10 cellular contexts compared by ENCODE assay signal in the genomic region with DNA sequence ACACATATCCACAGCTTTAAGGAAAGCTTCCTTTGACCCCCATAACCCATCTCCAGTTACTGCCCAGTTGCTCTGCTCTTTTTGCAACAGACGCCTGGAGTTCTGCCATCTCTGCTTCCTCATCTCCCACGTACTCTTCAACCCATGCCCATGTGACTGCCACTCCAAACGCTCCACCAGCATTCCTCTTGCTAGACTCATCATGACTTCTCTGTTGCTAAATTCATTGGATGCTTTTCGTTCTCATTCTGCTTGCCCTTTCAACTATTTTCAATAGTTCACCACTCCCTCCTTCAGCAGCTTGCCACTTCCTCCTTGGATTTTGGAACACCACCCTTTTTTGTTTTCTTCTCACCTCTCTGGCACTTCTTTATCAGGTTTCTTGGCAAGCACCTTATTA. TPM values are rescaled to one million over a fixed set of nuclear protein-coding genes. Genes with fewer than 3 reads are reported as not detected.
DNase-seq lines count a peak whose midpoint lies in the region; ATAC-seq, FAIRE-seq and TF ChIP-seq lines count a peak whose summit lies in the region.
"Had no signal": no experiment of that assay in that cellular context is flagged by ENCODE, and none has a peak within 500 bp of the region (broad histone marks: within the 10 kb centered on the region; RNA-seq: fewer than 3 reads in every experiment).

No MANE protein-coding gene starts in this region.

- H3K79me2 ChIP-seq in HepG2 (ENCODE audit: insufficient read depth, low read length): peaks cover 18% of the 10 kb centered on the region

- H4K8ac ChIP-seq in IMR-90 (ENCODE audit: low read depth in 2 of 2, low read length in 2 of 2): peak overlapping the region; percentile 60 to 90

- peaks cover 12 to 26% (median 16%) of the 10 kb centered on the region in 4 donors for H3K4me1 Mint-ChIP-seq in naive thymus-derived CD8-positive, alpha-beta T cell

- peak overlapping the region; percentile 86 for H3K4ac ChIP-seq in IMR-90 (ENCODE audit: low read depth, low read length)

- H3K56ac ChIP-seq in IMR-90 (ENCODE audit: extremely low read depth, insufficient read depth, low read length): peak overlapping the region; percentile 83; the same call in 1 of the 2 replicates

- 0% methylated on average over 4 of the region's 4 CpGs; no CpG with 5 or more reads in 1 of the 2 experiments for WGBS in IMR-90 (ENCODE audit: extremely low coverage in 2 of 2, insufficient read length in 1 of 2), 2 experiments
- under 1% methylated on average over 4 of the region's 4 CpGs for WGBS in HepG2 (ENCODE audit: low lambda C conversion rate)

- DNase-seq in ACHN (peak; percentile 92), IMR-90 (peak; percentile 99), brain microvascular endothelial cell (peak; percentile 95), HepG2 (ENCODE audit: low spot score) (peak; percentile 41), RPMI8226 (no peak), NCI-H2171 (lab: John Stamatoyannopoulos, UW) (no peak)
- DNase-seq in naive thymus-derived CD8-positive, alpha-beta T cell: no peak
- no peak for DNase-seq in activated CD4-positive, CD25-positive, alpha-beta regulatory T cell treated with anti-CD3 and anti-CD28 coated beads, Interleukin-2, amount 50 U/mL, for 72 hours
- DNase-seq: NCI-H524; stimulated activated CD4-positive, alpha-beta T cell treated with anti-CD3 and anti-CD28 coated beads, Interleukin-4, amount 100 ng/mL, for 1 hour had no signal

- H3K9ac ChIP-seq in IMR-90 (ENCODE audit: low read depth, low read length) (no peak overlapping the region; the same call in 1 of the 2 replicates), HepG2 (ENCODE audit: insufficient read depth, low read depth, low read length) (no peak overlapping the region)

- H3K9me1 ChIP-seq in IMR-90 (ENCODE audit: insufficient read depth, low read length): peaks cover 10% of the 10 kb centered on the region; the same call in 1 of the 2 replicates

- POLR2A ChIA-PET in IMR-90 (lab: Charles Lee; ENCODE audit: unreplicated experiment): interaction anchor here (0.6 to 1.3 kb wide), 2 partner anchors 26 to 39 kb away, joined by 3 read pairs; a partner anchor contains a TSS
- POLR2A ChIA-PET in HepG2 (lab: Yijun Ruan, JAX): no interaction called here
- POLR2A ChIA-PET in naive thymus-derived CD8-positive, alpha-beta T cell (lab: Charles Lee): interaction anchor here (0.9 kb wide), 1 partner anchor 10 kb away, joined by 3 read pairs; no protein-coding TSS in a partner anchor

- H4K20me1 ChIP-seq in IMR-90 (ENCODE audit: insufficient read depth, low read length) (no peaks in the 10 kb centered on the region), HepG2 (ENCODE audit: insufficient read depth, low read length) (no peaks in the 10 kb centered on the region)

- H3K27me3 Mint-ChIP-seq in naive thymus-derived CD8-positive, alpha-beta T cell: no peaks in the 10 kb centered on the region

- no peak overlapping the region for H3K4me3 Mint-ChIP-seq in naive thymus-derived CD8-positive, alpha-beta T cell

- TF ChIP-seq RAD21 in IMR-90 (IDR thresholded peaks at IDR 0.05; ENCODE audit: low read length): no peak
- no peak for TF ChIP-seq RAD21 in HepG2 (CRISPR knock-in tag; IDR thresholded peaks at IDR 0.05)

- no peaks in the 10 kb centered on the region for H3K9me3 Mint-ChIP-seq in naive thymus-derived CD8-positive, alpha-beta T cell

- in situ Hi-C loops in ACHN (cut with HindIII; ENCODE audit: low pct_ligation_motif_present, low pct_unique_long_range_greater_than_20kb, low sequenced_read_pairs) (no loop called here), IMR-90 (cut with MboI; ENCODE audit: low sequenced_read_pairs) (no loop called here), brain microvascular endothelial cell (cut with HindIII; ENCODE audit: low pct_ligation_motif_present, low sequenced_read_pairs) (no loop called here), HepG2 (cut with HindIII; ENCODE audit: extremely low pct_ligation_motif_present, low pct_unique_long_range_greater_than_20kb) (no loop called here)

- H2BK5ac ChIP-seq in IMR-90 (ENCODE audit: low read depth, low read length, poor library complexity, severe bottlenecking): peak overlapping the region; percentile 88

- H3K4me1 ChIP-seq in IMR-90 (ENCODE audit: control insufficient read depth, insufficient read depth, low read length) (peaks cover 4% of the 10 kb centered on the region), HepG2 (ENCODE audit: insufficient read depth, low read length) (peaks cover 36% of the 10 kb centered on the region)

- H3K36me3 ChIP-seq in IMR-90 (ENCODE audit: control insufficient read depth, insufficient read depth, low read length): no peaks in the 10 kb centered on the region
- H3K36me3 ChIP-seq in brain microvascular endothelial cell (replicated peaks): no peaks in the 10 kb centered on the region
- H3K36me3 ChIP-seq in HepG2 (replicated peaks in 1 of 2; ENCODE audit: control insufficient read depth in 1 of 2, insufficient read depth in 2 of 2, low read length in 2 of 2): no peaks in the 10 kb centered on the region

- H4K91ac ChIP-seq in IMR-90 (ENCODE audit: insufficient read depth, low read depth, low read length): peak overlapping the region; percentile 89

- peak overlapping the region; percentile 85 for H2BK120ac ChIP-seq in IMR-90 (ENCODE audit: low read depth, low read length)

- H3K14ac ChIP-seq in IMR-90 (replicated peaks; ENCODE audit: low read depth, low read length): peak overlapping the region; percentile 75

- TF ChIP-seq CTCF in IMR-90 (conservative IDR thresholded peaks at IDR 0.05; ENCODE audit: low read depth, low read length) (no peak), brain microvascular endothelial cell (IDR thresholded peaks at IDR 0.05; ENCODE audit: low read depth, low read length, missing control alignments) (no peak), HepG2 (CRISPR knock-in tag; IDR thresholded peaks at IDR 0.05) (no peak)

- peaks cover 8 to 22% of the 10 kb centered on the region in 2 experiments for H3K79me1 ChIP-seq in IMR-90 (ENCODE audit: low read depth in 1 of 2, low read length in 2 of 2)

- peak overlapping the region; percentile 75; the same call in 1 of the 2 replicates for H3K18ac ChIP-seq in IMR-90 (ENCODE audit: low read depth, low read length)

- H2AK9ac ChIP-seq in IMR-90 (replicated peaks; ENCODE audit: low read depth, low read length, poor library complexity): peak overlapping the region; percentile 47

- H3K36me3 Mint-ChIP-seq in naive thymus-derived CD8-positive, alpha-beta T cell: no peaks in the 10 kb centered on the region

- FAIRE-seq in HepG2 (lab: Jason Lieb, UNC): no peak

- ATAC-seq in IMR-90 (ENCODE audit: low read depth): peak; percentile 80
- ATAC-seq in HepG2: no peak
- ATAC-seq in naive thymus-derived CD8-positive, alpha-beta T cell: no peak

- H2BK15ac ChIP-seq in IMR-90 (ENCODE audit: low read depth, low read length): peak overlapping the region; percentile 92

- no peak for TF ChIP-seq EP300 in HepG2 (IDR thresholded peaks at IDR 0.05; ENCODE audit: low read depth in 2 of 2, low read length in 2 of 2)
- TF ChIP-seq EP300 in HepG2 (CRISPR knock-in tag; IDR thresholded peaks at IDR 0.05; ENCODE audit: borderline replicate concordance): no peak

- H3K4me3 ChIP-seq in IMR-90 (ENCODE audit: insufficient read depth, low read depth, low read length) (no peak overlapping the region), brain microvascular endothelial cell (ENCODE audit: low read depth, low read length) (no peak overlapping the region), HepG2 (replicated peaks in 1 of 3; ENCODE audit: insufficient read depth in 1 of 3, low read depth in 2 of 3, low read length in 3 of 3) (no peak overlapping the region)

- H3K4me2 ChIP-seq in IMR-90 (ENCODE audit: low read depth, low read length) (peak overlapping the region; percentile 33; the same call in 1 of the 2 replicates), HepG2 (ENCODE audit: low read depth, low read length) (peak overlapping the region; percentile 34; the same call in 1 of the 2 replicates)

- intact Hi-C loops in IMR-90 (cut with micrococcal nuclease): no loop called here
- intact Hi-C loops in HepG2 (cut with micrococcal nuclease; ENCODE audit: unreplicated experiment): no loop called here

- peak overlapping the region; percentile 79; the same call in 1 of the 2 replicates for H2AK5ac ChIP-seq in IMR-90 (ENCODE audit: low read depth, low read length)

- peak overlapping the region; percentile 2 for H2AFZ ChIP-seq in IMR-90 (replicated peaks; ENCODE audit: low read length, poor library complexity)
- H2AFZ ChIP-seq in HepG2 (ENCODE audit: low read length): peak overlapping the region; percentile 60

- BruUV-seq in IMR-90 (replicated peaks; lab: Mats Ljungman, UMichigan) (no TSS peak), HepG2 (replicated peaks; lab: Mats Ljungman, UMichigan) (no TSS peak)

- CTCF ChIA-PET in IMR-90 (lab: Yijun Ruan, JAX) (interaction anchor here (1.2 kb wide), 1 partner anchor 11 kb away, joined by 3 read pairs; no protein-coding TSS in a partner anchor), HepG2 (lab: Yijun Ruan, JAX; ENCODE audit: low intra/inter-chr PET ratio, low total read pairs) (no interaction called here)

- peak overlapping the region; percentile 80 for H3K27ac ChIP-seq in IMR-90 (ENCODE audit: insufficient read depth, low read length)
- H3K27ac ChIP-seq in brain microvascular endothelial cell: peak overlapping the region; percentile 33
- no peak overlapping the region for H3K27ac ChIP-seq in HepG2 (ENCODE audit: extremely low read length, insufficient read depth, low read length)

- H3K23ac ChIP-seq in IMR-90 (ENCODE audit: low read depth, low read length): peak overlapping the region; percentile 31; the same call in 1 of the 2 replicates

- H3K9me3 ChIP-seq in IMR-90 (ENCODE audit: control insufficient read depth, insufficient read depth, low read length) (no peaks in the 10 kb centered on the region), HepG2 (ENCODE audit: low read length) (no peaks in the 10 kb centered on the region)

- no peak overlapping the region for H3K27ac Mint-ChIP-seq in naive thymus-derived CD8-positive, alpha-beta T cell

- no peaks in the 10 kb centered on the region for H3K27me3 ChIP-seq in IMR-90 (ENCODE audit: control insufficient read depth, insufficient read depth, low read length)
- no peaks in the 10 kb centered on the region for H3K27me3 ChIP-seq in brain microvascular endothelial cell (replicated peaks)
- no peaks in the 10 kb centered on the region; a peak in 2 of 5 replicates for H3K27me3 ChIP-seq in HepG2 (ENCODE audit: control insufficient read depth in 1 of 2, insufficient read depth in 2 of 2, low read length in 2 of 2)

- dilution Hi-C loops in IMR-90 (cut with HindIII; ENCODE audit: low sequenced_read_pairs, unreplicated experiment): no loop called here

- peak overlapping the region; percentile 31; the same call in 1 of the 2 replicates for H4K5ac ChIP-seq in IMR-90 (ENCODE audit: low read depth, low read length)

- TF ChIP-seq POLR2A in IMR-90 (IDR thresholded peaks at IDR 0.05; ENCODE audit: low read depth, low read length): no peak
- no peak for TF ChIP-seq POLR2A in HepG2 (IDR thresholded peaks at IDR 0.05; ENCODE audit: insufficient read depth in 1 of 2, low read depth in 2 of 2, low read length in 2 of 2)

- peak overlapping the region; percentile 58; the same call in 1 of the 2 replicates for H2BK20ac ChIP-seq in IMR-90 (ENCODE audit: low read depth, low read length)

RNA-seq across cellular contexts. Expression of a gene that starts 2.7 kb away (rescaled TPM):
- total RNA-seq in IMR-90 (2012; rRNA removed): 73.5 and 73.6 TPM in 2 replicates
- polyA plus RNA-seq in IMR-90 (2012; rRNA removed): 31.2 and 33.1 TPM in 2 replicates
- polyA plus RNA-seq in IMR-90 (2012; cell fraction: cytosol; rRNA removed): 8.8 and 11.8 TPM in 2 replicates
- polyA plus RNA-seq in IMR-90 (2012; cell fraction: nucleus; rRNA removed; ENCODE audit: low replicate concordance): 4.1 and 22.6 TPM in 2 replicates
- total RNA-seq in HepG2 (2016; rRNA removed; fragmentation: Illumina TruSeq; extraction: Trizol): 62.3 and 82.1 TPM in 2 replicates
- total RNA-seq in HepG2 (2016; cell fraction: cytosol; rRNA removed; fragmentation: Illumina TruSeq; extraction: Trizol; ENCODE audit: low read depth): 28.6 and 31.3 TPM in 2 replicates
- 60.3 and 80.7 TPM in 2 replicates for total RNA-seq in HepG2 (2016; cell fraction: insoluble cytoplasmic fraction; rRNA removed; fragmentation: Illumina TruSeq; extraction: Trizol)
- total RNA-seq in HepG2 (2016; cell fraction: membrane; rRNA removed; fragmentation: Illumina TruSeq; extraction: Trizol): 43.2 and 48.2 TPM in 2 replicates
- total RNA-seq in HepG2 (2016; cell fraction: nucleus; rRNA removed; fragmentation: Illumina TruSeq; extraction: Trizol): 31.0 and 33.7 TPM in 2 replicates
- polyA plus RNA-seq in HepG2 (2011; rRNA removed): 12.9 and 20.3 TPM in 2 replicates
- polyA plus RNA-seq in HepG2 (2011; cell fraction: cytosol; rRNA removed): 11.9 and 12.5 TPM in 2 replicates
- 10.3 and 10.6 TPM in 2 replicates for polyA plus RNA-seq in HepG2 (2011; cell fraction: nucleus; rRNA removed)
- polyA plus RNA-seq in HepG2 (2012): 13.8 and 21.5 TPM in 2 replicates
- polyA plus RNA-seq in HepG2 (2016; cell fraction: cytosol; fragmentation: Illumina TruSeq; extraction: Trizol; ENCODE audit: low read depth): 15.1 and 18.4 TPM in 2 replicates
- 70.7 and 72.8 TPM in 2 replicates for polyA plus RNA-seq in HepG2 (2016; cell fraction: insoluble cytoplasmic fraction; fragmentation: Illumina TruSeq; extraction: Trizol; ENCODE audit: low read depth)
- 25.7 and 26.6 TPM in 2 replicates for polyA plus RNA-seq in HepG2 (2016; cell fraction: membrane; fragmentation: Illumina TruSeq; extraction: Trizol; ENCODE audit: low read depth)
- polyA plus RNA-seq in HepG2 (2016; cell fraction: nucleus; fragmentation: Illumina TruSeq; extraction: Trizol; ENCODE audit: insufficient read depth, low read depth): 48.7 and 55.8 TPM in 2 replicates
- 9.8 and 86.6 TPM in 2 replicates for polyA minus RNA-seq in HepG2 (2011; rRNA and poly(A)+ RNA removed; ENCODE audit: low replicate concordance)
- 9.2 and 11.1 TPM in 2 replicates for polyA minus RNA-seq in HepG2 (2011; cell fraction: cytosol; rRNA and poly(A)+ RNA removed)
- polyA minus RNA-seq in HepG2 (2011; cell fraction: nucleus; rRNA and poly(A)+ RNA removed): 17.2 and 23.4 TPM in 2 replicates
- 1 to 10 TPM; 8.4 to 8.8 TPM for total RNA-seq in naive thymus-derived CD8-positive, alpha-beta T cell
- 1 to 10 TPM; 2.1 to 2.8 (median 2.4) TPM for polyA plus RNA-seq in naive thymus-derived CD8-positive, alpha-beta T cell

RNA-seq across cellular contexts. Expression of a gene that starts 21.8 kb away (rescaled TPM):
- total RNA-seq in IMR-90 (2012; rRNA removed): under 0.01 and 0.36 TPM in 2 replicates
- 0.34 and 0.42 TPM in 2 replicates for polyA plus RNA-seq in IMR-90 (2012; rRNA removed)
- polyA plus RNA-seq in IMR-90 (2012; cell fraction: cytosol; rRNA removed): 0.22 and 0.55 TPM in 2 replicates
- 0.41 and 0.76 TPM in 2 replicates for polyA plus RNA-seq in IMR-90 (2012; cell fraction: nucleus; rRNA removed; ENCODE audit: low replicate concordance)
- 0.09 and 0.15 TPM in 2 replicates for total RNA-seq in HepG2 (2016; rRNA removed; fragmentation: Illumina TruSeq; extraction: Trizol)
- total RNA-seq in HepG2 (2016; cell fraction: cytosol; rRNA removed; fragmentation: Illumina TruSeq; extraction: Trizol; ENCODE audit: low read depth): 0.20 TPM in 1 of 2 replicates, not detected in the other
- 0.01 and 0.15 TPM in 2 replicates for total RNA-seq in HepG2 (2016; cell fraction: insoluble cytoplasmic fraction; rRNA removed; fragmentation: Illumina TruSeq; extraction: Trizol)
- 0.14 and 0.25 TPM in 2 replicates for total RNA-seq in HepG2 (2016; cell fraction: membrane; rRNA removed; fragmentation: Illumina TruSeq; extraction: Trizol)
- 0.09 and 0.88 TPM in 2 replicates for total RNA-seq in HepG2 (2016; cell fraction: nucleus; rRNA removed; fragmentation: Illumina TruSeq; extraction: Trizol)
- polyA plus RNA-seq in HepG2 (2011; rRNA removed): 0.07 and 0.32 TPM in 2 replicates
- 0.03 and 0.05 TPM in 2 replicates for polyA plus RNA-seq in HepG2 (2011; cell fraction: cytosol; rRNA removed)
- 0.12 and 0.14 TPM in 2 replicates for polyA plus RNA-seq in HepG2 (2011; cell fraction: nucleus; rRNA removed)
- 0.03 and 0.12 TPM in 2 replicates for polyA plus RNA-seq in HepG2 (2012)
- 0.01 and 0.08 TPM in 2 replicates for polyA plus RNA-seq in HepG2 (2016; cell fraction: cytosol; fragmentation: Illumina TruSeq; extraction: Trizol; ENCODE audit: low read depth)
- polyA plus RNA-seq in HepG2 (2016; cell fraction: insoluble cytoplasmic fraction; fragmentation: Illumina TruSeq; extraction: Trizol; ENCODE audit: low read depth): 0.03 and 0.20 TPM in 2 replicates
- 0.26 and 0.30 TPM in 2 replicates for polyA plus RNA-seq in HepG2 (2016; cell fraction: membrane; fragmentation: Illumina TruSeq; extraction: Trizol; ENCODE audit: low read depth)
- polyA plus RNA-seq in HepG2 (2016; cell fraction: nucleus; fragmentation: Illumina TruSeq; extraction: Trizol; ENCODE audit: insufficient read depth, low read depth): 1.5 and 2.3 TPM in 2 replicates
- polyA minus RNA-seq in HepG2 (2011; rRNA and poly(A)+ RNA removed; ENCODE audit: low replicate concordance): 0.40 and 1.0 TPM in 2 replicates
- 0.09 and 0.59 TPM in 2 replicates for polyA minus RNA-seq in HepG2 (2011; cell fraction: cytosol; rRNA and poly(A)+ RNA removed)
- polyA minus RNA-seq in HepG2 (2011; cell fraction: nucleus; rRNA and poly(A)+ RNA removed): 0.37 and 0.64 TPM in 2 replicates
- total RNA-seq in naive thymus-derived CD8-positive, alpha-beta T cell: under 1 TPM; 0.31 to 0.52 TPM
- polyA plus RNA-seq in naive thymus-derived CD8-positive, alpha-beta T cell: under 1 TPM; 0.02 to 0.73 (median 0.42) TPM

RNA-seq across cellular contexts. Expression of a gene that starts 25.7 kb away (rescaled TPM):
- 27.5 and 31.7 TPM in 2 replicates for total RNA-seq in IMR-90 (2012; rRNA removed)
- 38.3 and 41.1 TPM in 2 replicates for polyA plus RNA-seq in IMR-90 (2012; rRNA removed)
- polyA plus RNA-seq in IMR-90 (2012; cell fraction: cytosol; rRNA removed): 29.2 and 45.5 TPM in 2 replicates
- 59.4 and 93.2 TPM in 2 replicates for polyA plus RNA-seq in IMR-90 (2012; cell fraction: nucleus; rRNA removed; ENCODE audit: low replicate concordance)
- total RNA-seq in HepG2 (2016; rRNA removed; fragmentation: Illumina TruSeq; extraction: Trizol): 48.0 and 61.3 TPM in 2 replicates
- 10.0 and 11.4 TPM in 2 replicates for total RNA-seq in HepG2 (2016; cell fraction: cytosol; rRNA removed; fragmentation: Illumina TruSeq; extraction: Trizol; ENCODE audit: low read depth)
- 52.6 and 57.5 TPM in 2 replicates for total RNA-seq in HepG2 (2016; cell fraction: insoluble cytoplasmic fraction; rRNA removed; fragmentation: Illumina TruSeq; extraction: Trizol)
- total RNA-seq in HepG2 (2016; cell fraction: membrane; rRNA removed; fragmentation: Illumina TruSeq; extraction: Trizol): 16.7 and 18.2 TPM in 2 replicates
- 53.6 and 56.9 TPM in 2 replicates for total RNA-seq in HepG2 (2016; cell fraction: nucleus; rRNA removed; fragmentation: Illumina TruSeq; extraction: Trizol)
- 53.9 and 56.6 TPM in 2 replicates for polyA plus RNA-seq in HepG2 (2011; rRNA removed)
- polyA plus RNA-seq in HepG2 (2011; cell fraction: cytosol; rRNA removed): 51.5 and 58.7 TPM in 2 replicates
- 50.0 and 59.6 TPM in 2 replicates for polyA plus RNA-seq in HepG2 (2011; cell fraction: nucleus; rRNA removed)
- polyA plus RNA-seq in HepG2 (2012): 38.1 and 46.1 TPM in 2 replicates
- 4.8 and 5.5 TPM in 2 replicates for polyA plus RNA-seq in HepG2 (2016; cell fraction: cytosol; fragmentation: Illumina TruSeq; extraction: Trizol; ENCODE audit: low read depth)
- polyA plus RNA-seq in HepG2 (2016; cell fraction: insoluble cytoplasmic fraction; fragmentation: Illumina TruSeq; extraction: Trizol; ENCODE audit: low read depth): 49.0 and 58.9 TPM in 2 replicates
- 9.2 and 11.0 TPM in 2 replicates for polyA plus RNA-seq in HepG2 (2016; cell fraction: membrane; fragmentation: Illumina TruSeq; extraction: Trizol; ENCODE audit: low read depth)
- 72.4 and 89.1 TPM in 2 replicates for polyA plus RNA-seq in HepG2 (2016; cell fraction: nucleus; fragmentation: Illumina TruSeq; extraction: Trizol; ENCODE audit: insufficient read depth, low read depth)
- 75.5 and 101 TPM in 2 replicates for polyA minus RNA-seq in HepG2 (2011; rRNA and poly(A)+ RNA removed; ENCODE audit: low replicate concordance)
- 31.7 and 40.8 TPM in 2 replicates for polyA minus RNA-seq in HepG2 (2011; cell fraction: cytosol; rRNA and poly(A)+ RNA removed)
- polyA minus RNA-seq in HepG2 (2011; cell fraction: nucleus; rRNA and poly(A)+ RNA removed): 71.8 and 74.3 TPM in 2 replicates
- total RNA-seq in naive thymus-derived CD8-positive, alpha-beta T cell: 100 to 1,000 TPM; 120 TPM
- 10 to 100 TPM; 48.2 to 77.7 (median 49.5) TPM for polyA plus RNA-seq in naive thymus-derived CD8-positive, alpha-beta T cell

RNA-seq across cellular contexts. Expression of a gene that starts 29.0 kb away (rescaled TPM):
- total RNA-seq in IMR-90 (2012; rRNA removed) (not detected in 2 replicates), HepG2 (2016; rRNA removed; fragmentation: Illumina TruSeq; extraction: Trizol) (not detected in 2 replicates)
- polyA plus RNA-seq in IMR-90 (2012; rRNA removed) (not detected in 2 replicates), HepG2 (2011; rRNA removed) (not detected in 2 replicates)
- not detected in 2 replicates for polyA plus RNA-seq in IMR-90 (2012; cell fraction: cytosol; rRNA removed)
- polyA plus RNA-seq in IMR-90 (2012; cell fraction: nucleus; rRNA removed; ENCODE audit: low replicate concordance): not detected in 2 replicates
- not detected in 2 replicates for total RNA-seq in HepG2 (2016; cell fraction: cytosol; rRNA removed; fragmentation: Illumina TruSeq; extraction: Trizol; ENCODE audit: low read depth)
- total RNA-seq in HepG2 (2016; cell fraction: insoluble cytoplasmic fraction; rRNA removed; fragmentation: Illumina TruSeq; extraction: Trizol): not detected in 2 replicates
- not detected in 2 replicates for total RNA-seq in HepG2 (2016; cell fraction: membrane; rRNA removed; fragmentation: Illumina TruSeq; extraction: Trizol)
- total RNA-seq in HepG2 (2016; cell fraction: nucleus; rRNA removed; fragmentation: Illumina TruSeq; extraction: Trizol): not detected in 2 replicates
- polyA plus RNA-seq in HepG2 (2011; cell fraction: cytosol; rRNA removed): not detected in 2 replicates
- not detected in 2 replicates for polyA plus RNA-seq in HepG2 (2011; cell fraction: nucleus; rRNA removed)
- polyA plus RNA-seq in HepG2 (2012): not detected in 2 replicates
- not detected in 2 replicates for polyA plus RNA-seq in HepG2 (2016; cell fraction: cytosol; fragmentation: Illumina TruSeq; extraction: Trizol; ENCODE audit: low read depth)
- not detected in 2 replicates for polyA plus RNA-seq in HepG2 (2016; cell fraction: insoluble cytoplasmic fraction; fragmentation: Illumina TruSeq; extraction: Trizol; ENCODE audit: low read depth)
- not detected in 2 replicates for polyA plus RNA-seq in HepG2 (2016; cell fraction: membrane; fragmentation: Illumina TruSeq; extraction: Trizol; ENCODE audit: low read depth)
- polyA plus RNA-seq in HepG2 (2016; cell fraction: nucleus; fragmentation: Illumina TruSeq; extraction: Trizol; ENCODE audit: insufficient read depth, low read depth): not detected in 2 replicates
- polyA minus RNA-seq in HepG2 (2011; rRNA and poly(A)+ RNA removed; ENCODE audit: low replicate concordance): not detected in 2 replicates
- not detected in 2 replicates for polyA minus RNA-seq in HepG2 (2011; cell fraction: cytosol; rRNA and poly(A)+ RNA removed)
- not detected in 2 replicates for polyA minus RNA-seq in HepG2 (2011; cell fraction: nucleus; rRNA and poly(A)+ RNA removed)
- not detected for total RNA-seq in naive thymus-derived CD8-positive, alpha-beta T cell
- polyA plus RNA-seq in naive thymus-derived CD8-positive, alpha-beta T cell: not detected

RNA-seq across cellular contexts. Expression of a gene that starts 39.1 kb away (rescaled TPM):
- total RNA-seq in IMR-90 (2012; rRNA removed) (19.7 and 30.0 TPM in 2 replicates), HepG2 (2016; rRNA removed; fragmentation: Illumina TruSeq; extraction: Trizol) (1.0 and 1.6 TPM in 2 replicates)
- polyA plus RNA-seq in IMR-90 (2012; rRNA removed) (26.0 and 30.9 TPM in 2 replicates), HepG2 (2011; rRNA removed) (0.98 and 1.3 TPM in 2 replicates)
- polyA plus RNA-seq in IMR-90 (2012; cell fraction: cytosol; rRNA removed): 7.0 and 19.7 TPM in 2 replicates
- 52.6 and 88.0 TPM in 2 replicates for polyA plus RNA-seq in IMR-90 (2012; cell fraction: nucleus; rRNA removed; ENCODE audit: low replicate concordance)
- 0.20 and 0.71 TPM in 2 replicates for total RNA-seq in HepG2 (2016; cell fraction: cytosol; rRNA removed; fragmentation: Illumina TruSeq; extraction: Trizol; ENCODE audit: low read depth)
- 0.89 and 1.7 TPM in 2 replicates for total RNA-seq in HepG2 (2016; cell fraction: insoluble cytoplasmic fraction; rRNA removed; fragmentation: Illumina TruSeq; extraction: Trizol)
- total RNA-seq in HepG2 (2016; cell fraction: membrane; rRNA removed; fragmentation: Illumina TruSeq; extraction: Trizol): 0.74 and 0.79 TPM in 2 replicates
- 5.4 and 6.0 TPM in 2 replicates for total RNA-seq in HepG2 (2016; cell fraction: nucleus; rRNA removed; fragmentation: Illumina TruSeq; extraction: Trizol)
- polyA plus RNA-seq in HepG2 (2011; cell fraction: cytosol; rRNA removed): 0.34 and 0.46 TPM in 2 replicates
- polyA plus RNA-seq in HepG2 (2011; cell fraction: nucleus; rRNA removed): 16.0 and 21.0 TPM in 2 replicates
- 1.9 and 2.3 TPM in 2 replicates for polyA plus RNA-seq in HepG2 (2012)
- polyA plus RNA-seq in HepG2 (2016; cell fraction: cytosol; fragmentation: Illumina TruSeq; extraction: Trizol; ENCODE audit: low read depth): 0.20 and 0.31 TPM in 2 replicates
- polyA plus RNA-seq in HepG2 (2016; cell fraction: insoluble cytoplasmic fraction; fragmentation: Illumina TruSeq; extraction: Trizol; ENCODE audit: low read depth): 0.72 and 1.5 TPM in 2 replicates
- polyA plus RNA-seq in HepG2 (2016; cell fraction: membrane; fragmentation: Illumina TruSeq; extraction: Trizol; ENCODE audit: low read depth): 0.16 and 0.26 TPM in 2 replicates
- polyA plus RNA-seq in HepG2 (2016; cell fraction: nucleus; fragmentation: Illumina TruSeq; extraction: Trizol; ENCODE audit: insufficient read depth, low read depth): 10.8 and 14.7 TPM in 2 replicates
- 3.8 and 11.1 TPM in 2 replicates for polyA minus RNA-seq in HepG2 (2011; rRNA and poly(A)+ RNA removed; ENCODE audit: low replicate concordance)
- polyA minus RNA-seq in HepG2 (2011; cell fraction: cytosol; rRNA and poly(A)+ RNA removed): 0.69 and 2.3 TPM in 2 replicates
- polyA minus RNA-seq in HepG2 (2011; cell fraction: nucleus; rRNA and poly(A)+ RNA removed): 16.1 and 20.5 TPM in 2 replicates
- 1 to 10 TPM; 1.4 to 1.5 TPM for total RNA-seq in naive thymus-derived CD8-positive, alpha-beta T cell
- under 1 TPM in 2 of 3 donors, not detected in 1; 0.08 to 0.62 TPM for polyA plus RNA-seq in naive thymus-derived CD8-positive, alpha-beta T cell

Comparison
In these comparisons a context has a peak if more than half of its experiments do, and no peak if none do; other contexts are left out.
1. DNase-seq: peak in ACHN (single experiment), IMR-90 (single experiment), brain microvascular endothelial cell (single experiment) and HepG2 (single experiment); none in naive thymus-derived CD8-positive, alpha-beta T cell (0 of 10), RPMI8226 (single experiment), activated CD4-positive, CD25-positive, alpha-beta regulatory T cell treated with anti-CD3 and anti-CD28 coated beads, Interleukin-2, amount 50 U/mL, for 72 hours (single experiment) and NCI-H2171 (single experiment).